8 cellular contexts compared by ENCODE assay signal in genomic region chr17:8807070-8807550, GRCh38. TPM values are rescaled to one million over a fixed set of nuclear protein-coding genes. Genes with fewer than 3 reads are reported as not detected.
DNase-seq lines count a peak whose midpoint lies in the region; ATAC-seq and TF ChIP-seq lines count a peak whose summit lies in the region.

No MANE protein-coding gene starts in this region.

- H3K27ac Mint-ChIP-seq in CD14-positive monocyte (peak overlapping the region; percentile 95 to 99 (median 98)), mesothelial cell of epicardium (no peak overlapping the region)
- peak overlapping the region; percentile 100 for H3K27ac Mint-ChIP-seq in stimulated activated naive B cell treated with anti-CD40 and anti-IgM and Interleukin-4, amounts not matched to agents 10 μg/mL and 1 μg/mL and 100 μg/mL, for 72 hours

- peak; percentile 85 for ATAC-seq in HG03060 (IDR thresholded peaks at IDR 0.05; ENCODE audit: low read depth, unreplicated experiment)
- peak; percentile 93 to 94 for ATAC-seq in stimulated activated naive B cell treated with anti-CD40 and anti-IgM and Interleukin-4, amounts not matched to agents 10 μg/mL and 1 μg/mL and 100 μg/mL, for 72 hours (replicated peaks)

- intact Hi-C loops in CD14-positive monocyte (cut with micrococcal nuclease) = loop anchor here in 1 of 2 donors (2.0 kb wide), 1 partner anchor 14 kb away; no protein-coding TSS in a partner anchor

- H3K4me1 Mint-ChIP-seq in CD14-positive monocyte (peaks cover 24% of the 10 kb centered on the region), mesothelial cell of epicardium (no peaks in the 10 kb centered on the region)
- peaks cover 40 to 65% of the 10 kb centered on the region in 2 donors for H3K4me1 Mint-ChIP-seq in stimulated activated naive B cell treated with anti-CD40 and anti-IgM and Interleukin-4, amounts not matched to agents 10 μg/mL and 1 μg/mL and 100 μg/mL, for 72 hours

- DNase-seq in CD14-positive monocyte (ENCODE audit: low spot score) = peak; percentile 93
- peak; percentile 88 for DNase-seq in GM19238 (ENCODE audit: insufficient read length, low spot score)
- peak; percentile 26 for DNase-seq in SW480 (ENCODE audit: low spot score)
- peak; percentile 87 for DNase-seq in stimulated activated naive B cell treated with anti-CD40 and anti-IgM and Interleukin-4, amounts not matched to agents 10 μg/mL and 1 μg/mL and 100 μg/mL, for 72 hours
- no peak for DNase-seq in tibial nerve (ENCODE audit: low spot score in 2 of 2)
- DNase-seq in H7 = no peak
- DNase-seq in mesothelial cell of epicardium (ENCODE audit: low spot score in 2 of 2, unreplicated experiment in 2 of 2) = no peak

- 62 to 63% methylated on average over 4 of the region's 4 CpGs for WGBS in tibial nerve, 2 donors

- TF ChIP-seq EP300 in tibial nerve (IDR thresholded peaks at IDR 0.05) = no peak

- H3K27me3 Mint-ChIP-seq in CD14-positive monocyte (ENCODE audit: low read depth in 3 of 3) = peaks cover 0 to 4% (median 0%) of the 10 kb centered on the region in 3 donors
- H3K27me3 Mint-ChIP-seq in stimulated activated naive B cell treated with anti-CD40 and anti-IgM and Interleukin-4, amounts not matched to agents 10 μg/mL and 1 μg/mL and 100 μg/mL, for 72 hours = peaks cover 0 to 7% of the 10 kb centered on the region in 2 donors
- peaks cover 20% of the 10 kb centered on the region for H3K27me3 Mint-ChIP-seq in mesothelial cell of epicardium (ENCODE audit: low read depth)

- H3K4me3 Mint-ChIP-seq in CD14-positive monocyte (peak overlapping the region; percentile 58 to 68), mesothelial cell of epicardium (no peak overlapping the region)
- peak overlapping the region; percentile 70 to 80 for H3K4me3 Mint-ChIP-seq in stimulated activated naive B cell treated with anti-CD40 and anti-IgM and Interleukin-4, amounts not matched to agents 10 μg/mL and 1 μg/mL and 100 μg/mL, for 72 hours

- H3K27me3 ChIP-seq in tibial nerve (no peaks in the 10 kb centered on the region), H7 (ENCODE audit: control insufficient read depth, insufficient read depth, low read length) (no peaks in the 10 kb centered on the region)

- peaks cover 0 to 7% (median 0%) of the 10 kb centered on the region in 4 donors for H3K4me1 ChIP-seq in tibial nerve

- H3K9me3 Mint-ChIP-seq in CD14-positive monocyte (peaks cover 19 to 30% (median 23%) of the 10 kb centered on the region in 7 donors), mesothelial cell of epicardium (peaks cover 30% of the 10 kb centered on the region)
- peaks cover 16 to 17% of the 10 kb centered on the region in 2 donors for H3K9me3 Mint-ChIP-seq in stimulated activated naive B cell treated with anti-CD40 and anti-IgM and Interleukin-4, amounts not matched to agents 10 μg/mL and 1 μg/mL and 100 μg/mL, for 72 hours

- H3K36me3 ChIP-seq in tibial nerve (no peaks in the 10 kb centered on the region), H7 (replicated peaks; ENCODE audit: control insufficient read depth, insufficient read depth, low read length) (no peaks in the 10 kb centered on the region)

- H3K36me3 Mint-ChIP-seq in CD14-positive monocyte = peaks cover 67 to 73% of the 10 kb centered on the region in 2 donors
- peaks cover 14 to 30% of the 10 kb centered on the region in 2 donors for H3K36me3 Mint-ChIP-seq in stimulated activated naive B cell treated with anti-CD40 and anti-IgM and Interleukin-4, amounts not matched to agents 10 μg/mL and 1 μg/mL and 100 μg/mL, for 72 hours
- H3K36me3 Mint-ChIP-seq in mesothelial cell of epicardium = peaks cover 4% of the 10 kb centered on the region

- H3K27ac ChIP-seq in tibial nerve = no peak overlapping the region

- TF ChIP-seq POLR2A in tibial nerve (IDR thresholded peaks at IDR 0.05) = no peak

- TF ChIP-seq CTCF in CD14-positive monocyte (IDR thresholded peaks at IDR 0.05) (no peak), tibial nerve (IDR thresholded peaks at IDR 0.05) (no peak), mesothelial cell of epicardium (IDR thresholded peaks at IDR 0.05; ENCODE audit: unreplicated experiment) (no peak)

- H3K4me3 ChIP-seq in tibial nerve (no peak overlapping the region), H7 (ENCODE audit: insufficient read depth, low read depth, low read length) (no peak overlapping the region)

- peaks cover 0 to 34% (median 0%) of the 10 kb centered on the region in 4 donors for H3K9me3 ChIP-seq in tibial nerve

RNA-seq across cellular contexts. Expression of gene MFSD6L, which starts 7.9 kb away (rescaled TPM):
- under 1 TPM in 1 of 2 donors, not detected in 1; 0.08 TPM for polyA plus RNA-seq in CD14-positive monocyte
- total RNA-seq in tibial nerve (not detected), mesothelial cell of epicardium (3.0 to 4.4 TPM (median 4.0 TPM) in 3 replicates)
- 0.07 TPM in 1 of 2 replicates, not detected in the other for total RNA-seq in H7 (2014; rRNA removed; shearing (Covaris generic))

RNA-seq across cellular contexts. Expression of gene SPDYE4, which starts 48.8 kb away (rescaled TPM):
- not detected for polyA plus RNA-seq in CD14-positive monocyte
- total RNA-seq in tibial nerve (not detected), mesothelial cell of epicardium (not detected in 3 replicates)
- total RNA-seq in H7 (2014; rRNA removed; shearing (Covaris generic)) = not detected in 2 replicates

Comparison
In these comparisons a context has a peak if more than half of its experiments do, and no peak if none do; other contexts are left out.
1. DNase-seq: peak in CD14-positive monocyte (single experiment), GM19238 (single experiment), SW480 (single experiment) and stimulated activated naive B cell treated with anti-CD40 and anti-IgM and Interleukin-4, amounts not matched to agents 10 μg/mL and 1 μg/mL and 100 μg/mL, for 72 hours (single experiment); none in tibial nerve (0 of 2), H7 (single experiment) and mesothelial cell of epicardium (0 of 2).